8 cellular contexts compared by ENCODE assay signal in genomic region chr22:37199839-37200161, GRCh38. TPM values are rescaled to one million over a fixed set of nuclear protein-coding genes. Genes with fewer than 3 reads are reported as not detected.
A peak's percentile ranks its signal among the peaks of the same experiment; 100 is the strongest.
DNase-seq lines count a peak whose midpoint lies in the region; ATAC-seq and TF ChIP-seq lines count a peak whose summit lies in the region.

No MANE protein-coding gene starts in this region.

- intact Hi-C loops in MCF 10A (cut with micrococcal nuclease) (loop anchor here (1.0 to 10.0 kb wide), 3 partner anchors 121 to 417 kb away; no protein-coding TSS in a partner anchor), natural killer cell (cut with micrococcal nuclease) (loop anchor here (1.0 to 5.0 kb wide), 6 partner anchors 29 to 417 kb away; partner anchors contain the start of gene IL2RB)

- TF ChIP-seq CTCF in MCF 10A (IDR thresholded peaks at IDR 0.05; ENCODE audit: unreplicated experiment) (no peak), natural killer cell (IDR thresholded peaks at IDR 0.05) (peak; percentile 37)

- H3K27me3 Mint-ChIP-seq in MCF 10A (ENCODE audit: insufficient read depth, unreplicated experiment) (no peaks in the 10 kb centered on the region), natural killer cell (ENCODE audit: low read depth in 2 of 2) (no peaks in the 10 kb centered on the region)

- ATAC-seq in natural killer cell (no peak), HG02610 (IDR thresholded peaks at IDR 0.05; ENCODE audit: unreplicated experiment) (no peak)

- no peaks in the 10 kb centered on the region for H3K36me3 Mint-ChIP-seq in MCF 10A (ENCODE audit: insufficient read depth, unreplicated experiment)
- H3K36me3 Mint-ChIP-seq in natural killer cell: no peaks in the 10 kb centered on the region

- peak overlapping the region; percentile 81 for H3K4me3 Mint-ChIP-seq in MCF 10A (ENCODE audit: unreplicated experiment)
- peak overlapping the region; percentile 90 for H3K4me3 Mint-ChIP-seq in natural killer cell

- H3K27ac Mint-ChIP-seq in MCF 10A (ENCODE audit: low read depth, unreplicated experiment) (peak overlapping the region; percentile 35), natural killer cell (peak overlapping the region; percentile 93 to 97)

- DNase-seq in COLO668 (lab: John Stamatoyannopoulos, UW; ENCODE audit: unreplicated experiment) (peak; percentile 66), HUDEP-2 (lab: John Stamatoyannopoulos, UW; ENCODE audit: unreplicated experiment in 76 of 76) (peak in 48 of 76 experiments; percentile 42 to 88 (median 75)), MCF 10A (ENCODE audit: unreplicated experiment) (no peak), natural killer cell (no peak), NK-92 (lab: John Stamatoyannopoulos, UW; ENCODE audit: unreplicated experiment) (no peak)
- DNase-seq in stimulated activated CD8-positive, alpha-beta memory T cell treated with anti-CD3 and anti-CD28 coated beads, Interleukin-4, amount 100 ng/mL, for 48 hours: no peak
- no peak for DNase-seq in stimulated activated naive CD4-positive, alpha-beta T cell (lab: John Stamatoyannopoulos, UW)

- no peaks in the 10 kb centered on the region for H3K9me3 Mint-ChIP-seq in MCF 10A (ENCODE audit: unreplicated experiment)
- no peaks in the 10 kb centered on the region for H3K9me3 Mint-ChIP-seq in natural killer cell

- H3K4me1 Mint-ChIP-seq in MCF 10A (ENCODE audit: insufficient read depth, unreplicated experiment): peaks cover 25% of the 10 kb centered on the region
- H3K4me1 Mint-ChIP-seq in natural killer cell: peaks cover 22 to 34% of the 10 kb centered on the region in 2 donors

- CTCF ChIA-PET in MCF 10A (lab: Yijun Ruan, JAX): interaction anchor here (0.6 to 3.4 kb wide), 27 partner anchors 10 to 506 kb away, joined by 3 to 23 read pairs (median 4); partner anchors contain the start of gene RAC2

- POLR2A ChIA-PET in MCF 10A (lab: Yijun Ruan, JAX): interaction anchor here (0.6 to 1.8 kb wide), 17 partner anchors 14 to 1508 kb away, joined by 3 to 9 read pairs (median 3); partner anchors contain the start of genes FOXRED2, IFT27 and TST

- no TSS peak for BruUV-seq in MCF 10A (replicated peaks; lab: Mats Ljungman, UMichigan)

RNA-seq across cellular contexts. Expression of gene C1QTNF6, which starts 11.8 kb away (rescaled TPM):
- total RNA-seq in MCF 10A (2022) (6.6 and 11.6 TPM in 2 replicates), natural killer cell (10 to 100 TPM in 1 of 3 donors, 1 to 10 TPM in 2; 6.0 to 10.3 (median 6.7) TPM)

RNA-seq across cellular contexts. Expression of gene SSTR3, which starts 12.5 kb away (rescaled TPM):
- total RNA-seq in MCF 10A (2022) (not detected in 2 replicates), natural killer cell (under 1 TPM; 0.20 to 0.64 (median 0.23) TPM)

RNA-seq across cellular contexts. Expression of gene RAC2, which starts 44.3 kb away (rescaled TPM):
- total RNA-seq in MCF 10A (2022) (42.4 and 52.6 TPM in 2 replicates), natural killer cell (100 to 1,000 TPM; 647 to 744 (median 741) TPM)

RNA-seq across cellular contexts. Expression of gene IL2RB, which starts 50.1 kb away (rescaled TPM):
- total RNA-seq in MCF 10A (2022): not detected in 2 replicates
- 1,000 to 10,000 TPM in 2 of 3 donors, 100 to 1,000 TPM in 1; 905 to 1,386 (median 1,021) TPM for total RNA-seq in natural killer cell

Comparison
In these comparisons a context has a peak if more than half of its experiments do, and no peak if none do; other contexts are left out.
1. DNase-seq: peak in COLO668 (single experiment) and HUDEP-2 (48 of 76); none in MCF 10A (single experiment), natural killer cell (single experiment), NK-92 (single experiment), stimulated activated CD8-positive, alpha-beta memory T cell treated with anti-CD3 and anti-CD28 coated beads, Interleukin-4, amount 100 ng/mL, for 48 hours (single experiment) and stimulated activated naive CD4-positive, alpha-beta T cell (0 of 6).
2. RNA of gene RAC2, which starts 44.3 kb away (total RNA-seq): 647 to 744 TPM in natural killer cell; 42.4 to 52.6 TPM in MCF 10A; every median in the first group is over 10 times any median in the second.